9 cellular contexts compared by ENCODE assay signal in the genomic region with DNA sequence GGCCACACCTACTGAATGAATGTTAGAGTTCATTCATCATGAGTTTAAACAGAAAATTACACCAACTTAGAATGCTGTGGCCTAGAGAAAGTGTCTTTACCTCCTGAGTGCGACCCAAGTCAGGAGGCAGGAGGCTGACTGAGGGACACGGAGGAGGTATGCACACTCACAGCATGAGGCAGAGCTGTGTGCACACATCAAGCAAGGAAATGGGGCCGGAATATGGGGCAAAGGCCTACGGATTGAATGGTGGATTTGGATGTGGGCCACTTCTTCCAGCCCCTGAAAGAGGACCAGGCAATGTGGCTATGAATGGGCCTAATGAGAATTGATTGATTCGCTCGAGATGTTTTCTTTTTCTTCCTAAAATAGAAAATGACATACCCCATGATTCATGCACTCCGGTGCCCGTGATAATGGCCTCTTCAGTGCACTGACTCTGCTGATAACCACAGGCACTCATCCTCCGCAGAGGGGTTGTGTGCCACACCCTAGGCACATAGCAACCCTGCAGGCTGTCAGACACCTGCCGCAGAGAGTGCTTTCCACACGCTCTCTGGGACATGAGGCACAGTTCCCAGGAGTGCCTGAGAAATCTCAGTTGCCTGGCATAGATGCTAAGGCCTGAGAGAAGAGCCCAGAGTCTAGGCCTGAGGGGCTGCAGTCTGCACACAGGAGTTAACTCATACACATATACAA.
DNase-seq lines count a peak whose midpoint lies in the region; FAIRE-seq and TF ChIP-seq lines count a peak whose summit lies in the region.
"Had no signal": no experiment of that assay in that cellular context is flagged by ENCODE, and none has a peak within 500 bp of the region (broad histone marks: within the 10 kb centered on the region; RNA-seq: fewer than 3 reads in every experiment).

No MANE protein-coding gene starts in this region.

- H3K4me1 ChIP-seq in OCI-LY3 (ENCODE audit: low read length), result peaks cover 5% of the 10 kb centered on the region; the same call in 1 of the 2 replicates
- peaks cover 11% of the 10 kb centered on the region for H3K4me1 ChIP-seq in skeletal muscle satellite cell (ENCODE audit: control insufficient read depth, insufficient read depth, low read length)
- peaks cover 12% of the 10 kb centered on the region for H3K4me1 ChIP-seq in endodermal cell (ENCODE audit: control insufficient read depth, insufficient read depth, low read length)

- H3K4me1 Mint-ChIP-seq in CD14-positive monocyte, result peaks cover 8% of the 10 kb centered on the region
- peaks cover 26% of the 10 kb centered on the region for H3K4me1 Mint-ChIP-seq in endodermal cell

- H3K36me3 Mint-ChIP-seq in CD14-positive monocyte, result no peaks in the 10 kb centered on the region
- H3K36me3 Mint-ChIP-seq in endodermal cell (ENCODE audit: low read depth), result no peaks in the 10 kb centered on the region

- H3K27ac Mint-ChIP-seq in CD14-positive monocyte (peak overlapping the region in 1 of 7 donors; percentile 87), endodermal cell (no peak overlapping the region)

- peaks cover 0 to 3% (median 2%) of the 10 kb centered on the region in 3 donors for H3K27me3 Mint-ChIP-seq in CD14-positive monocyte (ENCODE audit: low read depth in 3 of 3)
- H3K27me3 Mint-ChIP-seq in endodermal cell (ENCODE audit: insufficient read depth), result no peaks in the 10 kb centered on the region

- DNase-seq in HT1080 (ENCODE audit: low read depth) (peak; percentile 86), foreskin melanocyte (peak; percentile 67), CD14-positive monocyte (ENCODE audit: low spot score) (no peak), endodermal cell (no peak), RCC 7860 (ENCODE audit: low spot score) (no peak), ACHN (no peak)
- DNase-seq: central memory CD4-positive, alpha-beta T cell had no signal

- no peak overlapping the region for H3K9ac ChIP-seq in OCI-LY3 (ENCODE audit: low read length)
- no peak overlapping the region for H3K9ac ChIP-seq in skeletal muscle satellite cell (ENCODE audit: low read depth, low read length)
- H3K9ac ChIP-seq in endodermal cell (ENCODE audit: extremely low read depth, low read length, poor library complexity, severe bottlenecking), result no peak overlapping the region

- H2AFZ ChIP-seq in OCI-LY3 (ENCODE audit: low read depth, low read length), result peak overlapping the region; percentile 67

- in situ Hi-C loops in ACHN (cut with HindIII; ENCODE audit: low pct_ligation_motif_present, low pct_unique_long_range_greater_than_20kb, low sequenced_read_pairs), result no loop called here

- H3K4me3 ChIP-seq in OCI-LY3 (ENCODE audit: low read length), result no peak overlapping the region
- no peak overlapping the region for H3K4me3 ChIP-seq in skeletal muscle satellite cell (ENCODE audit: low read length)
- no peak overlapping the region for H3K4me3 ChIP-seq in endodermal cell (ENCODE audit: low read length)

- no peak overlapping the region for H3K4me2 ChIP-seq in OCI-LY3 (ENCODE audit: low read length)
- H3K4me2 ChIP-seq in skeletal muscle satellite cell (ENCODE audit: low read length), result peak overlapping the region; percentile 26

- intact Hi-C loops in CD14-positive monocyte (cut with micrococcal nuclease), result no loop called here

- no peaks in the 10 kb centered on the region for H4K20me1 ChIP-seq in OCI-LY3 (ENCODE audit: insufficient read depth, low read length)

- H3K4me3 Mint-ChIP-seq in CD14-positive monocyte (no peak overlapping the region), endodermal cell (no peak overlapping the region)

- FAIRE-seq in RCC 7860 (lab: Jason Lieb, UNC), result no peak

- H3K27ac ChIP-seq in OCI-LY3 (ENCODE audit: low read length), result no peak overlapping the region
- no peak overlapping the region for H3K27ac ChIP-seq in endodermal cell (ENCODE audit: low read depth, low read length)

- no peaks in the 10 kb centered on the region for H3K9me3 Mint-ChIP-seq in CD14-positive monocyte
- H3K9me3 Mint-ChIP-seq in endodermal cell, result no peaks in the 10 kb centered on the region

- WGBS in endodermal cell (ENCODE audit: insufficient coverage in 1 of 2, insufficient read length in 1 of 2), 2 experiments, result 87 to 89% methylated on average over 9 to 11 of the region's 11 CpGs

- H3K27me3 ChIP-seq in OCI-LY3 (ENCODE audit: low read depth, low read length), result peaks cover 22% of the 10 kb centered on the region
- peaks cover 10% of the 10 kb centered on the region for H3K27me3 ChIP-seq in skeletal muscle satellite cell (ENCODE audit: control insufficient read depth, insufficient read depth, low read length)
- H3K27me3 ChIP-seq in endodermal cell (ENCODE audit: control insufficient read depth, insufficient read depth, low read length, poor library complexity, severe bottlenecking), result peaks cover 8% of the 10 kb centered on the region

- H3K9me3 ChIP-seq in OCI-LY3 (ENCODE audit: insufficient read depth, low read length), result no peaks in the 10 kb centered on the region
- H3K9me3 ChIP-seq in skeletal muscle satellite cell (replicated peaks; ENCODE audit: low read length), result no peaks in the 10 kb centered on the region
- H3K9me3 ChIP-seq in endodermal cell (ENCODE audit: control insufficient read depth, low read length), result no peaks in the 10 kb centered on the region

- H3K79me2 ChIP-seq in OCI-LY3 (ENCODE audit: low read length), result no peaks in the 10 kb centered on the region

- H3K36me3 ChIP-seq in OCI-LY3 (replicated peaks; ENCODE audit: low read depth, low read length) (no peaks in the 10 kb centered on the region), skeletal muscle satellite cell (ENCODE audit: insufficient read depth, low read length) (no peaks in the 10 kb centered on the region), endodermal cell (ENCODE audit: control insufficient read depth, insufficient read depth, low read length) (no peaks in the 10 kb centered on the region)

- TF ChIP-seq CTCF in OCI-LY3 (IDR thresholded peaks at IDR 0.05; ENCODE audit: low read depth, low read length) (no peak), CD14-positive monocyte (IDR thresholded peaks at IDR 0.05) (no peak), endodermal cell (conservative IDR thresholded peaks at IDR 0.05) (no peak)

Comparison
In these comparisons a context has a peak if more than half of its experiments do, and no peak if none do; other contexts are left out.
1. DNase-seq: peak in HT1080 (single experiment) and foreskin melanocyte (single experiment); none in CD14-positive monocyte (single experiment), endodermal cell (single experiment), RCC 7860 (single experiment) and ACHN (single experiment).